11 cellular contexts compared by ENCODE assay signal in genomic region chr12:13654456-13654855, GRCh38.
"Had no signal": no experiment of that assay in that cellular context is flagged by ENCODE, and none has a peak within 500 bp of the region (broad histone marks: within the 10 kb centered on the region; RNA-seq: fewer than 3 reads in every experiment).

No MANE protein-coding gene starts in this region.

- H3K4me1 ChIP-seq: HAP-1 had no signal

- H3K27ac ChIP-seq: GM23248, HL-60, KMS-11 had no signal

- DNase-seq: GM23248, GOT3, H7, HFFc6, Karpas-422, KBM-7 had no signal

- H3K36me3 ChIP-seq: HAP-1 had no signal

- H3K4me3 ChIP-seq: GM23248, HAP-1 had no signal

- FAIRE-seq: HTR-8/SVneo had no signal

- ATAC-seq: HCT116 had no signal

- H2AFZ ChIP-seq: GM23248 had no signal

- H3K4me2 ChIP-seq: KMS-11 had no signal

- H3K9ac ChIP-seq: GM23248, KMS-11 had no signal

- H3K9me3 ChIP-seq: HAP-1 had no signal
